Comparison of ENCODE assay signal across 14 cellular contexts in the genomic region with DNA sequence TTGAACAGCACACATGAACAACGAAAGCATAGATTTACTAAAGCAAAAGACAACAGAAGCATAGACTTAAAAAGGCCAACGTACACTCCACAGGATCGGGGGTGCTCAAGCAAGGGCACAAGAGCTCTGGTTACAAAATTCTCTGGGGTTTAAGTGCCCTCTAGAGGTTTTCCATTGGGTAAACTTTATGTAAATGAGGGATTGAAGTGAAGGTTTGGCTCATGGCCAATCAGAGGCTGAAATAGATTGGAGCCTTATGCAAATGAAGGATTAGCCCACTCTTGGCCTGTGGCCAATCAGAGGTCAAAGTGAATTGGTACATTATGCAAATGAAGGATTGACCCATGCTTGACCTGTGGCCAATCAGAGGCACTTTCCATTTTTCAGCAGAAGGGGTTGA.
DNase-seq lines count a peak whose midpoint lies in the region; ATAC-seq and TF ChIP-seq lines count a peak whose summit lies in the region.
"Had no signal": no experiment of that assay in that cellular context is flagged by ENCODE, and none has a peak within 500 bp of the region (broad histone marks: within the 10 kb centered on the region; RNA-seq: fewer than 3 reads in every experiment).

No MANE protein-coding gene starts in this region.

- no TSS peak for BruUV-seq in PC-3 (replicated peaks; lab: Mats Ljungman, UMichigan)

- DNase-seq in G401 (ENCODE audit: low spot score): peak; percentile 6
- DNase-seq in NB4 (ENCODE audit: low read depth): peak; percentile 39
- peak; percentile 66 for DNase-seq in NCI-H748 (lab: John Stamatoyannopoulos, UW; ENCODE audit: unreplicated experiment)
- DNase-seq in fibroblast of lung (ENCODE audit: low read depth in 2 of 2): peak; percentile 10 to 34
- DNase-seq in MG63: no peak
- no peak for DNase-seq in PC-3
- DNase-seq in activated CD4-positive, CD25-positive, alpha-beta regulatory T cell treated with anti-CD3 and anti-CD28 coated beads, Interleukin-2, amount 50 U/mL, for 72 hours: no peak
- DNase-seq: activated CD4-positive, alpha-beta T cell treated with anti-CD3 and anti-CD28 coated beads, Interleukin-2, amount 10 ng/mL, durations not matched to agents 24 days and 14 days; effector memory CD8-positive, alpha-beta T cell; heart left ventricle; KBM-7; left ventricle myocardium inferior; T-helper 1 cell had no signal

- H3K79me2 ChIP-seq in fibroblast of lung (ENCODE audit: control insufficient read depth, insufficient read depth, low read length) (no peaks in the 10 kb centered on the region), PC-3 (ENCODE audit: low read length) (no peaks in the 10 kb centered on the region)

- intact Hi-C loops in PC-3 (cut with micrococcal nuclease): no loop called here

- no peaks in the 10 kb centered on the region for H3K36me3 ChIP-seq in fibroblast of lung (ENCODE audit: control insufficient read depth, insufficient read depth, low read length)
- H3K36me3 ChIP-seq in MG63: no peaks in the 10 kb centered on the region
- H3K36me3 ChIP-seq in PC-3 (ENCODE audit: low read depth, low read length): no peaks in the 10 kb centered on the region
- H3K36me3 ChIP-seq: heart left ventricle, left ventricle myocardium inferior had no signal

- H3K27me3 ChIP-seq in fibroblast of lung (ENCODE audit: control insufficient read depth, insufficient read depth, low read length): no peaks in the 10 kb centered on the region
- no peaks in the 10 kb centered on the region for H3K27me3 ChIP-seq in MG63
- no peaks in the 10 kb centered on the region for H3K27me3 ChIP-seq in PC-3 (ENCODE audit: low read length)
- H3K27me3 ChIP-seq: heart left ventricle had no signal

- H3K4me3 ChIP-seq in NB4 (ENCODE audit: low read depth, low read length) (no peak overlapping the region), fibroblast of lung (replicated peaks in 1 of 4; ENCODE audit: control extremely low read depth in 1 of 4, insufficient read depth in 1 of 4, low read depth in 3 of 4, low read length in 4 of 4) (no peak overlapping the region), MG63 (no peak overlapping the region), PC-3 (ENCODE audit: low read length) (no peak overlapping the region)
- H3K4me3 ChIP-seq: heart left ventricle, left ventricle myocardium inferior had no signal

- H3K9me3 ChIP-seq in fibroblast of lung (ENCODE audit: control insufficient read depth, insufficient read depth, low read depth, low read length) (no peaks in the 10 kb centered on the region), MG63 (peaks cover 3% of the 10 kb centered on the region; the same call in 1 of the 2 replicates), PC-3 (ENCODE audit: low read length) (no peaks in the 10 kb centered on the region)
- H3K9me3 ChIP-seq: heart left ventricle had no signal

- H3K9me2 ChIP-seq in PC-3 (replicated peaks; ENCODE audit: low read length): no peaks in the 10 kb centered on the region

- TF ChIP-seq CTCF in NB4 (IDR thresholded peaks at IDR 0.05; ENCODE audit: low read depth, low read length): no peak
- no peak for TF ChIP-seq CTCF in fibroblast of lung (conservative IDR thresholded peaks at IDR 0.05 in 1 of 2, IDR thresholded peaks at IDR 0.05 in 1 of 2; ENCODE audit: low read depth in 1 of 2, low read length in 2 of 2)
- no peak for TF ChIP-seq CTCF in PC-3 (conservative IDR thresholded peaks at IDR 0.05; ENCODE audit: low read depth, low read length)

- H3K9ac ChIP-seq in fibroblast of lung (ENCODE audit: insufficient read depth, low read length): no peak overlapping the region
- H3K9ac ChIP-seq in PC-3 (ENCODE audit: low read length): no peak overlapping the region

- no peak for ATAC-seq in PC-3
- no peak for ATAC-seq in GM19324 (IDR thresholded peaks at IDR 0.05; ENCODE audit: low FRiP score, unreplicated experiment)
- ATAC-seq: effector memory CD8-positive, alpha-beta T cell; heart left ventricle had no signal

- POLR2A ChIA-PET in PC-3 (lab: Charles Lee; ENCODE audit: unreplicated experiment): no interaction called here

- no peak overlapping the region for H3K4me2 ChIP-seq in fibroblast of lung (ENCODE audit: extremely low read depth, insufficient read depth, low read length)
- no peak overlapping the region for H3K4me2 ChIP-seq in PC-3 (ENCODE audit: low read length)

- H2AFZ ChIP-seq in fibroblast of lung (ENCODE audit: low read length) (no peak overlapping the region), PC-3 (ENCODE audit: low read length) (no peak overlapping the region)

- H4K20me1 ChIP-seq in fibroblast of lung (ENCODE audit: control insufficient read depth, extremely low read depth, insufficient read depth, low read length) (no peaks in the 10 kb centered on the region), PC-3 (ENCODE audit: low read length) (no peaks in the 10 kb centered on the region)

- H3K27ac ChIP-seq in fibroblast of lung (ENCODE audit: insufficient read depth, low read length) (no peak overlapping the region), PC-3 (ENCODE audit: low read length) (no peak overlapping the region)
- H3K27ac ChIP-seq: heart left ventricle, left ventricle myocardium inferior had no signal

- CTCF ChIA-PET in PC-3 (lab: Charles Lee): no interaction called here

- H3K4me1 ChIP-seq in fibroblast of lung (ENCODE audit: control insufficient read depth, extremely low read depth, insufficient read depth, low read length) (no peaks in the 10 kb centered on the region), PC-3 (ENCODE audit: insufficient read depth, low read length) (no peaks in the 10 kb centered on the region)
- H3K4me1 ChIP-seq: heart left ventricle, left ventricle myocardium inferior had no signal

- H3F3A ChIP-seq in PC-3 (ENCODE audit: low read length, unreplicated experiment): no peaks in the 10 kb centered on the region

- in situ Hi-C loops in G401 (cut with HindIII; ENCODE audit: low sequenced_read_pairs): no loop called here

- TF ChIP-seq POLR2A in NB4 (IDR thresholded peaks at IDR 0.05; ENCODE audit: extremely low read depth, insufficient read length): no peak

Comparison
In these comparisons a context has a peak if more than half of its experiments do, and no peak if none do; other contexts are left out.
1. DNase-seq: peak in G401 (single experiment), NB4 (single experiment), NCI-H748 (single experiment) and fibroblast of lung (2 of 2); none in MG63 (single experiment), PC-3 (single experiment) and activated CD4-positive, CD25-positive, alpha-beta regulatory T cell treated with anti-CD3 and anti-CD28 coated beads, Interleukin-2, amount 50 U/mL, for 72 hours (single experiment).